In genomic region chr11:110044226-110044968, GRCh38 we compare ENCODE assay signal across 19 cellular contexts. TPM values are rescaled to one million over a fixed set of nuclear protein-coding genes. Genes with fewer than 3 reads are reported as not detected.
"Had no signal": no experiment of that assay in that cellular context is flagged by ENCODE, and none has a peak within 500 bp of the region (broad histone marks: within the 10 kb centered on the region; RNA-seq: fewer than 3 reads in every experiment).

No MANE protein-coding gene starts in this region.

- H3K27me3 Mint-ChIP-seq: progenitor cell of endocrine pancreas, type B pancreatic cell had no signal

- H3K27me3 ChIP-seq: dorsolateral prefrontal cortex, gastrocnemius medialis, heart right ventricle, thyroid gland had no signal

- H3K36me3 ChIP-seq: gastrocnemius medialis, heart right ventricle, thyroid gland had no signal

- H3K9me3 Mint-ChIP-seq: type B pancreatic cell had no signal

- H3K4me1 Mint-ChIP-seq: naive thymus-derived CD8-positive, alpha-beta T cell had no signal

- FAIRE-seq: islet of Langerhans, small intestine, urothelium cell line had no signal

- H3K9me3 ChIP-seq: gastrocnemius medialis, mucosa of descending colon, thyroid gland had no signal

- H3K27ac Mint-ChIP-seq: naive thymus-derived CD8-positive, alpha-beta T cell; progenitor cell of endocrine pancreas; type B pancreatic cell had no signal

- H3K4me3 ChIP-seq: dorsolateral prefrontal cortex, gastrocnemius medialis, heart right ventricle, mucosa of descending colon, thyroid gland had no signal

- H3K27ac ChIP-seq: dorsolateral prefrontal cortex, gastrocnemius medialis, heart right ventricle, thyroid gland had no signal

- ATAC-seq: gastrocnemius medialis; heart right ventricle; left lobe of liver; mucosa of descending colon; naive thymus-derived CD8-positive, alpha-beta T cell; right cardiac atrium had no signal

- DNase-seq: cortex of kidney; dorsolateral prefrontal cortex; effector CD8-positive, alpha-beta T cell; gastrocnemius medialis; heart right ventricle; hypothalamus; mammary epithelial cell; mucosa of descending colon; naive thymus-derived CD8-positive, alpha-beta T cell; right cardiac atrium; small intestine; stimulated activated CD4-positive, alpha-beta T cell treated with anti-CD3 and anti-CD28 coated beads, Interleukin-12 subunit alpha, Interleukin-12 subunit beta, amount 100 ng/mL, for 4 hours; stimulated activated naive CD4-positive, alpha-beta T cell treated with Interleukin-2 at 50 U/mL for 16 hours; thyroid gland had no signal

- H3K36me3 Mint-ChIP-seq: naive thymus-derived CD8-positive, alpha-beta T cell; type B pancreatic cell had no signal

- H3K4me1 ChIP-seq: gastrocnemius medialis, heart right ventricle, thyroid gland had no signal

- H3K4me3 Mint-ChIP-seq: naive thymus-derived CD8-positive, alpha-beta T cell; type B pancreatic cell had no signal

RNA-seq across cellular contexts. Expression of gene ZC3H12C, which starts 48.8 kb away (rescaled TPM):
- polyA plus RNA-seq: naive thymus-derived CD8-positive, alpha-beta T cell had no signal
